Comparison of ENCODE assay signal across 22 cellular contexts in the genomic region with DNA sequence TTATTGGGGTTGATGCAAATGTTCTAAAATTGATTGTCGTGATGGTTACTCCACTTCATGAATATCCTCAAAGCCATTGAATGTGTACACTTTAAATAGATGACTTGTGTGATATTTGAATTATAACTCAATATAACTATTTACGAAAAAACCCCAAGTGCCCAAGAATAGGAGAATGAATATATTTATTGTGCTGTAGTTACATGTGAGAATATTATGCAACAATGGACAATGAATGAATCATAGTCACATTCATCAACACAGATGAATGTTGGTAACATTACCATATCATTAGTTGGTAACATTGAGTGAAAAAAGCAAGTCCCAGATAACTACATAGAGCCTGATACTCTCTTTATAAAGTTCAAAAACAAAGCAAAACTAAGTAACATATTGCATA.
DNase-seq lines count a peak whose midpoint lies in the region; ATAC-seq and TF ChIP-seq lines count a peak whose summit lies in the region.
"Had no signal": no experiment of that assay in that cellular context is flagged by ENCODE, and none has a peak within 500 bp of the region (broad histone marks: within the 10 kb centered on the region; RNA-seq: fewer than 3 reads in every experiment).

No MANE protein-coding gene starts in this region.

- H2BK120ac ChIP-seq in H9 (ENCODE audit: low read depth, low read length, poor library complexity, severe bottlenecking): no peak overlapping the region

- no peaks in the 10 kb centered on the region for H4K20me1 ChIP-seq in H9 (ENCODE audit: control insufficient read depth, insufficient read depth, insufficient read length)
- H4K20me1 ChIP-seq: BLaER1 treated with 17β-estradiol and CSF1 and Interleukin-3, amounts not matched to agents 10 nM and 100 nM had no signal

- H3K14ac ChIP-seq in H9 (ENCODE audit: insufficient read depth, low read length): no peak overlapping the region

- no peak overlapping the region for H4K5ac ChIP-seq in H9 (ENCODE audit: insufficient read length, low read depth, low read length)

- H3K27me3 ChIP-seq in H9 (ENCODE audit: insufficient read depth, low read length): no peaks in the 10 kb centered on the region
- H3K27me3 ChIP-seq: BLaER1 treated with 17β-estradiol and CSF1 and Interleukin-3, amounts not matched to agents 10 nM and 100 nM; SJCRH30 had no signal

- H2BK12ac ChIP-seq in H9 (ENCODE audit: insufficient read length, low read depth, low read length): no peak overlapping the region

- no peak overlapping the region for H3K18ac ChIP-seq in H9 (ENCODE audit: insufficient read length, low read depth, low read length)

- no peak overlapping the region for H3K4me3 Mint-ChIP-seq in H9
- H3K4me3 Mint-ChIP-seq: CD4-positive, alpha-beta memory T cell had no signal

- H3K23ac ChIP-seq in H9 (ENCODE audit: insufficient read length, low read depth, low read length): no peak overlapping the region

- H3T11ph ChIP-seq in H9 (ENCODE audit: low read length): no peak overlapping the region

- H4K8ac ChIP-seq in H9 (replicated peaks; ENCODE audit: insufficient read length, low read depth, low read length): no peak overlapping the region

- no peaks in the 10 kb centered on the region; the same call in 1 of the 2 replicates for H3K27me3 Mint-ChIP-seq in H9 (ENCODE audit: low read depth)
- H3K27me3 Mint-ChIP-seq: CD4-positive, alpha-beta memory T cell had no signal

- no peak overlapping the region for H2AFZ ChIP-seq in H9 (ENCODE audit: low read length)

- no peak overlapping the region for H2BK15ac ChIP-seq in H9 (ENCODE audit: low read depth, low read length)

- no peak for ATAC-seq in HG03135 (IDR thresholded peaks at IDR 0.05; ENCODE audit: unreplicated experiment)
- no peak for ATAC-seq in GM19324 (IDR thresholded peaks at IDR 0.05; ENCODE audit: low FRiP score, unreplicated experiment)
- ATAC-seq: Panc1 had no signal

- no peak overlapping the region for H3K27ac Mint-ChIP-seq in H9
- H3K27ac Mint-ChIP-seq: CD4-positive, alpha-beta memory T cell had no signal

- DNase-seq in GM03348 (ENCODE audit: low spot score) (peak; percentile 35), amniotic epithelial cell (ENCODE audit: low read depth) (peak; percentile 44), fibroblast of peridontal ligament (ENCODE audit: extremely low read depth) (peak; percentile 32), stromal cell of bone marrow (ENCODE audit: low read depth) (peak; percentile 18), H9 (no peak)
- DNase-seq: CD4-positive, alpha-beta memory T cell; DMS153; H7; MV-4-11; NCI-H1694; NCI-H2081; NCI-H2171; NCI-H345; NCI-H524; NCI-H774; NK-92 treated with Interleukin-12 subunit alpha and Interleukin-12 subunit beta, amount 100 ng/mL, for 24 hours; SJCRH30 had no signal

- TF ChIP-seq CTCF in H9 (conservative IDR thresholded peaks at IDR 0.05): no peak

- H3K9me3 Mint-ChIP-seq in H9: peaks cover 11 to 20% of the 10 kb centered on the region in 2 experiments

- no peaks in the 10 kb centered on the region for H3K23me2 ChIP-seq in H9 (ENCODE audit: insufficient read length, low read depth, low read length, poor library complexity, severe bottlenecking)

- H3K27ac ChIP-seq in H9 (ENCODE audit: insufficient read length, low read depth, low read length): no peak overlapping the region
- H3K27ac ChIP-seq: BLaER1 treated with 17β-estradiol and CSF1 and Interleukin-3, amounts not matched to agents 10 nM and 100 nM; KMS-11; SJCRH30 had no signal

- H3K36me3 Mint-ChIP-seq in H9 (ENCODE audit: insufficient read depth in 1 of 3, low read depth in 3 of 3): peaks cover 6 to 18% (median 10%) of the 10 kb centered on the region in 3 experiments
- H3K36me3 Mint-ChIP-seq: CD4-positive, alpha-beta memory T cell had no signal

- WGBS in H9 (ENCODE audit: extremely low coverage, insufficient read length, low lambda C conversion rate): no CpG with 5 or more reads among the region's 2 CpGs

- no peak overlapping the region for H3K4ac ChIP-seq in H9 (ENCODE audit: low read depth, low read length)

- H3K56ac ChIP-seq in H9 (ENCODE audit: insufficient read length, low read depth, low read length): no peak overlapping the region

- H2BK20ac ChIP-seq in H9 (ENCODE audit: low read depth, low read length, poor library complexity, severe bottlenecking): no peak overlapping the region

- peaks cover 7% of the 10 kb centered on the region for H3K9me3 ChIP-seq in H9 (ENCODE audit: control insufficient read depth, low read depth, low read length)
- H3K9me3 ChIP-seq: SJCRH30 had no signal

- no peak overlapping the region for H2AK5ac ChIP-seq in H9 (ENCODE audit: insufficient read length, low read length)

- no peak overlapping the region for H3K4me2 ChIP-seq in H9 (ENCODE audit: insufficient read depth, insufficient read length, low read length)
- H3K4me2 ChIP-seq: BLaER1 treated with 17β-estradiol and CSF1 and Interleukin-3, amounts not matched to agents 10 nM and 100 nM; KMS-11 had no signal

- no peak overlapping the region for H2BK5ac ChIP-seq in H9 (ENCODE audit: insufficient read length, low read length)

- 0 out of 2 replicates have a peak, but pooled peaks cover 3% of the 10 kb centered on the region for H3K4me1 ChIP-seq in H9 (ENCODE audit: insufficient read depth, low read length)
- H3K4me1 ChIP-seq: BLaER1 treated with 17β-estradiol and CSF1 and Interleukin-3, amounts not matched to agents 10 nM and 100 nM; SJCRH30 had no signal

- no peak overlapping the region for H4K91ac ChIP-seq in H9 (ENCODE audit: insufficient read length, low read depth, low read length)

- H3K79me1 ChIP-seq in H9 (ENCODE audit: insufficient read depth, low read depth, low read length, poor library complexity, severe bottlenecking): no peaks in the 10 kb centered on the region

- no peaks in the 10 kb centered on the region for H3K79me2 ChIP-seq in H9 (ENCODE audit: insufficient read depth, low read length)

- H3K4me1 Mint-ChIP-seq in H9: peaks cover 0 to 4% of the 10 kb centered on the region in 2 experiments; a peak in 2 of 4 replicates

- no peak overlapping the region for H3K9ac ChIP-seq in H9 (ENCODE audit: extremely low read depth, insufficient read length, low read length)
- H3K9ac ChIP-seq: BLaER1 treated with 17β-estradiol and CSF1 and Interleukin-3, amounts not matched to agents 10 nM and 100 nM; KMS-11 had no signal
